In the genomic region with DNA sequence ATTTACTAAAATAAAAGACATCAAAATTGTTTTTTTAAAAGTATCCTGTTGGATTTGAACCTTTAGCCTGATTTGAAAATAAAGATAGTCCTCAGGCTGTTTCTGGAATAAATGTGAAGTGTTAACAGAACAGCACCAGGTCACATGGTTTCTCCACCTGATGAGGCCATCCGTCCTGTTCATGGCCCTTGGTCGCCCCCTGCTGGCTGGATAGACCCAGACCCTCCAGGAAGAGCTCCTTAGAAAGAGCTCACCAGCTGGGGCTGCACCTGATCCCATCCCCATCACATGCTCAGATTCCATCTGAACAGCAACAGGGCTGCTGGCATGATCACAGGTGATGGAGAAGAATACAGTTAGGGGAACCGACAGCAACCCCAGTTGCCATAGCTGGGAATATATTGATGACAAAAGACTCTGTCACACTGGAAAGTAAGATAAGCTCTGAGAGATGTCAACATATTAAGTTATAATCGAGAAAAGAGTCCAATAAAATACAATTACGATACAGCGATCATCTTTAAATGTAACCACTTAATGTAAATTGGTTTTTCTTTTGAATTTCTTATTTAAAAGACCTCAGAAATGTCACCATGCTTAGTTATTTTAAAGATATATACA, we compare ENCODE assay signal across 8 cellular contexts. TPM values are rescaled to one million over a fixed set of nuclear protein-coding genes. Genes with fewer than 3 reads are reported as not detected.
DNase-seq lines count a peak whose midpoint lies in the region; ATAC-seq, FAIRE-seq and TF ChIP-seq lines count a peak whose summit lies in the region.

No MANE protein-coding gene starts in this region.

- DNase-seq in H4 (ENCODE audit: low spot score) (peak; percentile 82), LHCN-M2 (ENCODE audit: low read depth) (peak; percentile 75), RWPE1 (ENCODE audit: low spot score) (peak; percentile 65), fibroblast of villous mesenchyme (ENCODE audit: low read depth) (peak; percentile 85), omental fat pad (ENCODE audit: low spot score) (peak; percentile 96), thyroid gland (peak; percentile 93 to 95)

- H3K36me3 Mint-ChIP-seq in activated T-helper 17 cell treated with anti-CD3 and anti-CD28 coated beads, Interleukin-2, amount 50 U/mL, for 72 hours (ENCODE audit: low read depth), result no peaks in the 10 kb centered on the region

- CTCF ChIA-PET in RWPE1 (lab: Yijun Ruan, JAX), result interaction anchor here (0.6 to 0.7 kb wide), 2 partner anchors 98 to 905 kb away, joined by 3 to 4 read pairs; no protein-coding TSS in a partner anchor

- intact Hi-C loops in thyroid gland (cut with DNase I), result no loop called here

- H3K27ac ChIP-seq in RWPE1, result no peak overlapping the region
- no peak overlapping the region for H3K27ac ChIP-seq in thyroid gland

- H3K27me3 Mint-ChIP-seq in activated T-helper 17 cell treated with anti-CD3 and anti-CD28 coated beads, Interleukin-2, amount 50 U/mL, for 72 hours, result no peaks in the 10 kb centered on the region

- POLR2A ChIA-PET in RWPE1 (lab: Yijun Ruan, JAX; ENCODE audit: low non-redundant PET), result no interaction called here

- no peaks in the 10 kb centered on the region for H3K9me3 ChIP-seq in thyroid gland

- ATAC-seq in activated T-helper 17 cell treated with anti-CD3 and anti-CD28 coated beads, Interleukin-2, amount 50 U/mL, for 72 hours (replicated peaks), result peak; percentile 99
- peak; percentile 87 for ATAC-seq in omental fat pad (ENCODE audit: low FRiP score)

- H3K27ac Mint-ChIP-seq in activated T-helper 17 cell treated with anti-CD3 and anti-CD28 coated beads, Interleukin-2, amount 50 U/mL, for 72 hours, result no peak overlapping the region

- H3K27me3 ChIP-seq in thyroid gland, result no peaks in the 10 kb centered on the region

- 46 to 49% methylated on average over 6 of the region's 6 CpGs for WGBS in thyroid gland, 2 donors

- H3K4me3 Mint-ChIP-seq in activated T-helper 17 cell treated with anti-CD3 and anti-CD28 coated beads, Interleukin-2, amount 50 U/mL, for 72 hours, result no peak overlapping the region

- no peak for TF ChIP-seq POLR2A in thyroid gland (IDR thresholded peaks at IDR 0.05)

- H3K4me1 Mint-ChIP-seq in activated T-helper 17 cell treated with anti-CD3 and anti-CD28 coated beads, Interleukin-2, amount 50 U/mL, for 72 hours, result no peaks in the 10 kb centered on the region

- H3K4me1 ChIP-seq in thyroid gland, result no peaks in the 10 kb centered on the region

- no peaks in the 10 kb centered on the region for H3K9me3 Mint-ChIP-seq in activated T-helper 17 cell treated with anti-CD3 and anti-CD28 coated beads, Interleukin-2, amount 50 U/mL, for 72 hours

- peak; percentile 63 for FAIRE-seq in G401.6 (lab: Jason Lieb, UNC)

- H3K4me3 ChIP-seq in fibroblast of villous mesenchyme (ENCODE audit: low read depth, low read length), result no peak overlapping the region
- no peak overlapping the region for H3K4me3 ChIP-seq in thyroid gland (replicated peaks in 1 of 3)

- H3K36me3 ChIP-seq in thyroid gland, result no peaks in the 10 kb centered on the region

- TF ChIP-seq CTCF in RWPE1 (conservative IDR thresholded peaks at IDR 0.05; ENCODE audit: low read depth) (peak; percentile 85), fibroblast of villous mesenchyme (IDR thresholded peaks at IDR 0.05; ENCODE audit: insufficient read depth, low read depth, low read length) (peak; percentile 83), omental fat pad (IDR thresholded peaks at IDR 0.05) (peak in 1 of 3 donors; percentile 47), thyroid gland (IDR thresholded peaks at IDR 0.05) (peak; percentile 58 to 86 (median 74))

RNA-seq across cellular contexts. Expression of a gene that starts 4.8 kb away (rescaled TPM):
- total RNA-seq in H4 (2014; rRNA removed; shearing (Covaris generic)), result not detected in 2 replicates
- total RNA-seq in LHCN-M2 (2014; rRNA removed), result not detected in 2 replicates
- polyA plus RNA-seq in LHCN-M2 (2012), result not detected
- total RNA-seq in activated T-helper 17 cell treated with anti-CD3 and anti-CD28 coated beads, Interleukin-2, amount 50 U/mL, for 72 hours, result not detected
- total RNA-seq in fibroblast of villous mesenchyme, result not detected in 2 replicates
- not detected for total RNA-seq in omental fat pad
- not detected for total RNA-seq in thyroid gland

RNA-seq across cellular contexts. Expression of a gene that starts 18.4 kb away (rescaled TPM):
- not detected in 2 replicates for total RNA-seq in H4 (2014; rRNA removed; shearing (Covaris generic))
- not detected in 2 replicates for total RNA-seq in LHCN-M2 (2014; rRNA removed)
- polyA plus RNA-seq in LHCN-M2 (2012), result not detected
- total RNA-seq in activated T-helper 17 cell treated with anti-CD3 and anti-CD28 coated beads, Interleukin-2, amount 50 U/mL, for 72 hours, result not detected
- not detected in 2 replicates for total RNA-seq in fibroblast of villous mesenchyme
- not detected for total RNA-seq in omental fat pad
- not detected for total RNA-seq in thyroid gland

RNA-seq across cellular contexts. Expression of a gene that starts 41.7 kb away (rescaled TPM):
- not detected in 2 replicates for total RNA-seq in H4 (2014; rRNA removed; shearing (Covaris generic))
- not detected in 2 replicates for total RNA-seq in LHCN-M2 (2014; rRNA removed)
- polyA plus RNA-seq in LHCN-M2 (2012), result not detected
- not detected for total RNA-seq in activated T-helper 17 cell treated with anti-CD3 and anti-CD28 coated beads, Interleukin-2, amount 50 U/mL, for 72 hours
- not detected in 2 replicates for total RNA-seq in fibroblast of villous mesenchyme
- not detected for total RNA-seq in omental fat pad
- total RNA-seq in thyroid gland, result not detected

RNA-seq across cellular contexts. Expression of a gene that starts 55.4 kb away (rescaled TPM):
- total RNA-seq in H4 (2014; rRNA removed; shearing (Covaris generic)), result 0.15 and 0.16 TPM in 2 replicates
- 0.06 TPM in 1 of 2 replicates, not detected in the other for total RNA-seq in LHCN-M2 (2014; rRNA removed)
- 0.06 TPM for polyA plus RNA-seq in LHCN-M2 (2012)
- 1 to 10 TPM; 1.1 to 4.2 TPM for total RNA-seq in activated T-helper 17 cell treated with anti-CD3 and anti-CD28 coated beads, Interleukin-2, amount 50 U/mL, for 72 hours
- total RNA-seq in fibroblast of villous mesenchyme, result 0.32 and 0.43 TPM in 2 replicates
- total RNA-seq in omental fat pad, result 1 to 10 TPM in 3 of 4 donors, not detected in 1; 1.8 to 6.7 (median 2.3) TPM
- total RNA-seq in thyroid gland, result 10 to 100 TPM in 3 of 4 donors, 1 to 10 TPM in 1; 4.7 to 27.4 (median 14.0) TPM

RNA-seq across cellular contexts. Expression of a gene that starts 58.2 kb away (rescaled TPM):
- total RNA-seq in H4 (2014; rRNA removed; shearing (Covaris generic)), result not detected in 2 replicates
- total RNA-seq in LHCN-M2 (2014; rRNA removed), result not detected in 2 replicates
- polyA plus RNA-seq in LHCN-M2 (2012), result not detected
- not detected for total RNA-seq in activated T-helper 17 cell treated with anti-CD3 and anti-CD28 coated beads, Interleukin-2, amount 50 U/mL, for 72 hours
- total RNA-seq in fibroblast of villous mesenchyme, result not detected in 2 replicates
- not detected for total RNA-seq in omental fat pad
- total RNA-seq in thyroid gland, result not detected
